In genomic region chr12:131607658-131608447, GRCh38 we compare ENCODE assay signal across 9 cellular contexts.
A peak's percentile ranks its signal among the peaks of the same experiment; 100 is the strongest.
DNase-seq lines count a peak whose midpoint lies in the region; ATAC-seq, FAIRE-seq and TF ChIP-seq lines count a peak whose summit lies in the region.
"Had no signal": no experiment of that assay in that cellular context is flagged by ENCODE, and none has a peak within 500 bp of the region (broad histone marks: within the 10 kb centered on the region; RNA-seq: fewer than 3 reads in every experiment).

No MANE protein-coding gene starts in this region.

- ATAC-seq in HG03025 (IDR thresholded peaks at IDR 0.05; ENCODE audit: low FRiP score, unreplicated experiment), result peak; percentile 75
- ATAC-seq in left lobe of liver, result no peak

- DNase-seq in GM10248 (ENCODE audit: extremely low spot score) (peak; percentile 59), GM19239 (ENCODE audit: insufficient read length, low spot score) (peak; percentile 57), HT-29 (ENCODE audit: low spot score) (no peak), NCI-H2107 treated with DMSO at 0.1 percent for 48 hours (lab: John Stamatoyannopoulos, UW; ENCODE audit: unreplicated experiment) (no peak), epidermal melanocyte (ENCODE audit: insufficient read length, low spot score) (no peak), left lobe of liver (ENCODE audit: low spot score) (no peak)
- DNase-seq in activated T-cell treated with anti-CD3 and anti-CD28 coated beads, Interleukin-2, amount 50 U/mL, for 48 hours, result peak; percentile 42 to 50
- DNase-seq: NCI-H1048 had no signal

- CTCF ChIA-PET in GM10248 (lab: Yijun Ruan, JAX), result interaction anchor here (1.5 kb wide), 1 partner anchor 10 kb away, joined by 3 read pairs; no protein-coding TSS in a partner anchor

- no peak for TF ChIP-seq CTCF in GM10248 (IDR thresholded peaks at IDR 0.05; ENCODE audit: control extremely low read depth, extremely low read depth, low read depth, missing control alignments)

- FAIRE-seq in GM19239 (lab: Jason Lieb, UNC), result peak; percentile 92

- POLR2A ChIA-PET in GM10248 (lab: Yijun Ruan, JAX), result no interaction called here

Comparison
In these comparisons a context has a peak if more than half of its experiments do, and no peak if none do; other contexts are left out.
1. DNase-seq: peak in GM10248 (single experiment), GM19239 (single experiment) and activated T-cell treated with anti-CD3 and anti-CD28 coated beads, Interleukin-2, amount 50 U/mL, for 48 hours (2 of 2); none in HT-29 (single experiment), NCI-H2107 treated with DMSO at 0.1 percent for 48 hours (single experiment), epidermal melanocyte (single experiment) and left lobe of liver (single experiment).